Comparison of ENCODE assay signal across 1 cellular context in the genomic region with DNA sequence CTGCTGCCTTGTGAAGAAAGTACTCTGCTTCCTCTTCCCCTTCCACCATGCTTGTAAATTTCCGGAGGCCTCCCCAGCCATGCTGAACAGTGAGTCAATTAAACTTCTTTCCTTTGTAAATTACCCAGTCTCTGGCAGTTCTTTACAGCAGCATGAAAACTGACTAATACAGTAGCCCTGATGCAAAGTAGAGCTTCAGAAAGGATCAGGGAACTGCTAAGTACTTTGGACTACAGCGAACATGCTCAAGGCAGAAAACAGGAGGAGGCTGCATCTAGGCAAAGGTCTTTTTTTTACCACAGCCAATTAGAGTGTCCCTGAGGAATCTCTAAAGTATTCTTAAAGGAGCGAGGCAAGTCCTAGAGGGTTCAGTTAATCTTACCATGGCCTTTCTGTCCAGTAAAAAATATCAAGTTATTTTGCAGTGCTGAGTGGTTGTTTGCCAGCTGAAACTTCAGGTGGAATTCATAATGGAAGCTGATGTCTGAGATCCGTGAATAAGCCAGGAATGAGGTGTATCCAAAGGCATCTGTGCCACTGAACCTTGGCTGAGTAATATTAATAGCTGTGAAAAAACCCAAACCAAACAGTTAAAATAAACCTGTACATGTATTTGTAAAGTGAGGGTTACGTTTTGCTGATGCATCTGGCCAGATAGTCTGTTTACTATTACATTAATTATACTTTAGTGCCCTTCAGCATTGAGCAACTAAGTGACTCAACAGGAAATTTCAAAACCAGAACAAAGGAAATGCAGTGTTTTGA.
TF ChIP-seq lines count a peak whose summit lies in the region.

No MANE protein-coding gene starts in this region.

TF ChIP-seq in H1, 55 proteins besides CTCF, POLR2A, EP300 and RAD21 (continued from another document):
- TF ChIP-seq, protein P1, sequence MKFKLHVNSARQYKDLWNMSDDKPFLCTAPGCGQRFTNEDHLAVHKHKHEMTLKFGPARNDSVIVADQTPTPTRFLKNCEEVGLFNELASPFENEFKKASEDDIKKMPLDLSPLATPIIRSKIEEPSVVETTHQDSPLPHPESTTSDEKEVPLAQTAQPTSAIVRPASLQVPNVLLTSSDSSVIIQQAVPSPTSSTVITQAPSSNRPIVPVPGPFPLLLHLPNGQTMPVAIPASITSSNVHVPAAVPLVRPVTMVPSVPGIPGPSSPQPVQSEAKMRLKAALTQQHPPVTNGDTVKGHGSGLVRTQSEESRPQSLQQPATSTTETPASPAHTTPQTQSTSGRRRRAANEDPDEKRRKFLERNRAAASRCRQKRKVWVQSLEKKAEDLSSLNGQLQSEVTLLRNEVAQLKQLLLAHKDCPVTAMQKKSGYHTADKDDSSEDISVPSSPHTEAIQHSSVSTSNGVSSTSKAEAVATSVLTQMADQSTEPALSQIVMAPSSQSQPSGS (IDR thresholded peaks at IDR 0.05; ENCODE audit: low read length), result no peak
- no peak for TF ChIP-seq JUN (IDR thresholded peaks at IDR 0.05; ENCODE audit: low read depth, low read length)
- TF ChIP-seq CTBP2 (IDR thresholded peaks at IDR 0.05; ENCODE audit: borderline replicate concordance, insufficient read depth, insufficient read length, low read length), result no peak
